In the genomic region with DNA sequence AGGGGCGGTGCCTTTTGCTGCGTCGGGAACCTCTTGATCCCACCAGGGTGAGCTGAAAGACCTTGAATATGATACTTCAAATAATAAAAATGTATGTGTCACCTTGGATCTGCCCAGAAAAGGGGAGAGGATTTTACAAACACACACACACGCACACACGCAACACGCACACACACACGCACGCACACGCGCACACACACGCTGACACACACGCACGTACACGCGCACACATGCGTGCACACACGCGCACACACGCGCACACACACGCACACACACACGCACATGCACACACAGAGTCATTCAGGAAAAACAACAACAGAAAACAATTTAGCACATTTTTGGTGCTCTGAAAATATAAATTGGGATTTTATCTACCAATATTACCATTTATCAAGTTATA, we compare ENCODE assay signal across 14 cellular contexts.
DNase-seq lines count a peak whose midpoint lies in the region; ATAC-seq and TF ChIP-seq lines count a peak whose summit lies in the region.
"Had no signal": no experiment of that assay in that cellular context is flagged by ENCODE, and none has a peak within 500 bp of the region (broad histone marks: within the 10 kb centered on the region; RNA-seq: fewer than 3 reads in every experiment).

No MANE protein-coding gene starts in this region.

- no peak for ATAC-seq in GM19035 (IDR thresholded peaks at IDR 0.05; ENCODE audit: unreplicated experiment)
- ATAC-seq: A549; CD8-positive, alpha-beta T cell had no signal

- H3K4me3 Mint-ChIP-seq in nephron progenitor cell, result no peak overlapping the region
- H3K4me3 Mint-ChIP-seq: B cell; CD4-positive, alpha-beta T cell; CD8-positive, alpha-beta T cell had no signal

- no peak for TF ChIP-seq CTCF in GM10266 (IDR thresholded peaks at IDR 0.05; ENCODE audit: control insufficient read depth, insufficient read depth, low read depth, missing control alignments)
- no peak for TF ChIP-seq CTCF in nephron progenitor cell (IDR thresholded peaks at IDR 0.05)

- DNase-seq in GM10266 (ENCODE audit: extremely low spot score) (peak; percentile 0), islet precursor cell (peak; percentile 7), nephron progenitor cell (no peak), NCI-H1105 treated with DMSO at 0.1 percent for 48 hours (lab: John Stamatoyannopoulos, UW) (no peak)
- DNase-seq: AML-193; Caco-2; Calu3; CD4-positive, alpha-beta T cell; CD8-positive, alpha-beta T cell; DMS79 treated with DMSO at 0.1 percent for 48 hours; GF-D8 had no signal

- H3K36me3 Mint-ChIP-seq in nephron progenitor cell (ENCODE audit: low read depth), result no peaks in the 10 kb centered on the region
- H3K36me3 Mint-ChIP-seq: CD8-positive, alpha-beta T cell had no signal

- H3K27me3 Mint-ChIP-seq in nephron progenitor cell (ENCODE audit: low read depth, poor library complexity), result peaks cover 12% of the 10 kb centered on the region
- H3K27me3 Mint-ChIP-seq: B cell; CD4-positive, alpha-beta T cell had no signal

- H3K9me3 Mint-ChIP-seq in nephron progenitor cell, result peaks cover 6% of the 10 kb centered on the region

- H3K27ac Mint-ChIP-seq in nephron progenitor cell, result peak overlapping the region; percentile 17
- H3K27ac Mint-ChIP-seq: B cell; CD4-positive, alpha-beta T cell; CD8-positive, alpha-beta T cell had no signal

- no peaks in the 10 kb centered on the region for H3K4me1 Mint-ChIP-seq in nephron progenitor cell
- H3K4me1 Mint-ChIP-seq: B cell had no signal

Comparison
In these comparisons a context has a peak if more than half of its experiments do, and no peak if none do; other contexts are left out.
1. DNase-seq: peak in GM10266 (single experiment) and islet precursor cell (single experiment); none in nephron progenitor cell (single experiment) and NCI-H1105 treated with DMSO at 0.1 percent for 48 hours (single experiment).